Comparison of ENCODE assay signal across 14 cellular contexts in genomic region chr14:74475678-74476077, GRCh38. TPM values are rescaled to one million over a fixed set of nuclear protein-coding genes. Genes with fewer than 3 reads are reported as not detected.
DNase-seq lines count a peak whose midpoint lies in the region; ATAC-seq, FAIRE-seq and TF ChIP-seq lines count a peak whose summit lies in the region.
"Had no signal": no experiment of that assay in that cellular context is flagged by ENCODE, and none has a peak within 500 bp of the region (broad histone marks: within the 10 kb centered on the region; RNA-seq: fewer than 3 reads in every experiment).

No MANE protein-coding gene starts in this region.

- TF ChIP-seq CTCF in endothelial cell of umbilical vein (IDR thresholded peaks at IDR 0.05; ENCODE audit: extremely low read depth in 1 of 2, insufficient read depth in 1 of 2, low read depth in 1 of 2, low read length in 2 of 2) (no peak), neural cell (IDR thresholded peaks at IDR 0.05; ENCODE audit: poor library complexity, severe bottlenecking) (no peak)
- no peak for TF ChIP-seq CTCF in CD8-positive, alpha-beta T cell (IDR thresholded peaks at IDR 0.05)

- H3K79me2 ChIP-seq in endothelial cell of umbilical vein (ENCODE audit: control insufficient read depth, insufficient read depth, low read length) (no peaks in the 10 kb centered on the region), neural cell (replicated peaks; ENCODE audit: insufficient read depth, low read length) (no peaks in the 10 kb centered on the region)

- H3K27ac ChIP-seq in endothelial cell of umbilical vein (ENCODE audit: insufficient read depth, low read depth, low read length) = no peak overlapping the region
- H3K27ac ChIP-seq in neural cell (ENCODE audit: low read length) = peak overlapping the region; percentile 54
- H3K27ac ChIP-seq in CD8-positive, alpha-beta T cell (ENCODE audit: low read depth, low read length) = no peak overlapping the region

- POLR2A ChIA-PET in endothelial cell of umbilical vein (lab: Charles Lee) = no interaction called here
- POLR2A ChIA-PET in CD8-positive, alpha-beta T cell (lab: Charles Lee) = no interaction called here

- CTCF ChIA-PET in endothelial cell of umbilical vein (lab: Charles Lee) = interaction anchor here (0.9 kb wide), 1 partner anchor 18 kb away, joined by 5 read pairs; no protein-coding TSS in a partner anchor
- CTCF ChIA-PET in CD8-positive, alpha-beta T cell (lab: Charles Lee) = no interaction called here

- ATAC-seq in CD8-positive, alpha-beta T cell = no peak
- ATAC-seq: activated CD8-positive, alpha-beta T cell treated with anti-CD3 and anti-CD28 coated beads, Interleukin-2, amount 10 ng/mL, durations not matched to agents 7 days and 5 days had no signal

- no peaks in the 10 kb centered on the region for H3K9me3 Mint-ChIP-seq in CD8-positive, alpha-beta T cell

- H3K36me3 ChIP-seq in endothelial cell of umbilical vein (ENCODE audit: control insufficient read depth in 2 of 2, extremely low read depth in 1 of 2, insufficient read depth in 2 of 2, low read length in 2 of 2) = peaks cover 11 to 14% of the 10 kb centered on the region in 2 experiments
- H3K36me3 ChIP-seq in neural cell (ENCODE audit: insufficient read depth, low read length) = no peaks in the 10 kb centered on the region
- H3K36me3 ChIP-seq in CD8-positive, alpha-beta T cell (ENCODE audit: insufficient read depth, low read length) = peaks cover 8% of the 10 kb centered on the region

- FAIRE-seq in RCC 7860 (lab: Jason Lieb, UNC) (peak; percentile 52), endothelial cell of umbilical vein (lab: Jason Lieb, UNC) (peak; percentile 66)

- no peaks in the 10 kb centered on the region for H3K27me3 Mint-ChIP-seq in CD8-positive, alpha-beta T cell (ENCODE audit: low read depth)

- H3K4me1 ChIP-seq in endothelial cell of umbilical vein (ENCODE audit: control insufficient read depth, extremely low read depth, insufficient read depth, low read length) = peaks cover 5% of the 10 kb centered on the region
- no peaks in the 10 kb centered on the region for H3K4me1 ChIP-seq in CD8-positive, alpha-beta T cell (ENCODE audit: insufficient read depth, low read length)

- intact Hi-C loops in endothelial cell of umbilical vein (cut with micrococcal nuclease) = no loop called here
- intact Hi-C loops in CD8-positive, alpha-beta T cell (cut with DNase I, micrococcal nuclease) = no loop called here

- TF ChIP-seq EP300 in neural cell (conservative IDR thresholded peaks at IDR 0.05; ENCODE audit: poor library complexity, severe bottlenecking) = no peak

- H2AFZ ChIP-seq in endothelial cell of umbilical vein (ENCODE audit: low read depth, low read length) = no peak overlapping the region
- no peak overlapping the region for H2AFZ ChIP-seq in neural cell (ENCODE audit: low read depth, low read length)

- no peak for TF ChIP-seq POLR2A in endothelial cell of umbilical vein (IDR thresholded peaks at IDR 0.05; ENCODE audit: low read depth, low read length)

- H3K4me2 ChIP-seq in endothelial cell of umbilical vein (ENCODE audit: insufficient read depth, low read length) (no peak overlapping the region), neural cell (ENCODE audit: low read length) (no peak overlapping the region)

- H3K4me1 Mint-ChIP-seq in CD8-positive, alpha-beta T cell (ENCODE audit: low read depth) = no peaks in the 10 kb centered on the region

- no peaks in the 10 kb centered on the region for H3F3A ChIP-seq in neural cell (ENCODE audit: insufficient read depth, low read length, poor library complexity, severe bottlenecking)

- DNase-seq in ELR (ENCODE audit: low read depth) (peak; percentile 88), RCC 7860 (ENCODE audit: low spot score) (peak; percentile 53), endothelial cell of umbilical vein (ENCODE audit: low read depth, low spot score) (no peak), SKM-1 (lab: John Stamatoyannopoulos, UW; ENCODE audit: unreplicated experiment) (no peak), Kasumi-1 (lab: John Stamatoyannopoulos, UW) (no peak), COLO829 (ENCODE audit: low spot score) (no peak)
- no peak for DNase-seq in CD8-positive, alpha-beta T cell
- DNase-seq: activated CD8-positive, alpha-beta T cell treated with anti-CD3 and anti-CD28 coated beads, Interleukin-2, amount 10 ng/mL, durations not matched to agents 7 days and 5 days; NCI-H1105 treated with DMSO at 0.1 percent for 48 hours; NCI-H510A; Right ventricle myocardium superior had no signal

- H3K9ac ChIP-seq in endothelial cell of umbilical vein (replicated peaks; ENCODE audit: extremely low read depth, insufficient read depth, low read length) (no peak overlapping the region), neural cell (ENCODE audit: low read length) (no peak overlapping the region)

- H3K9me1 ChIP-seq in endothelial cell of umbilical vein (replicated peaks; ENCODE audit: control insufficient read depth, extremely low read depth, insufficient read depth, low read length) = no peaks in the 10 kb centered on the region

- no TSS peak for BruUV-seq in endothelial cell of umbilical vein (replicated peaks; lab: Mats Ljungman, UMichigan)

- no peak overlapping the region for H3K27ac Mint-ChIP-seq in CD8-positive, alpha-beta T cell
- H3K27ac Mint-ChIP-seq: activated CD8-positive, alpha-beta T cell treated with anti-CD3 and anti-CD28 coated beads, Interleukin-2, amount 10 ng/mL, durations not matched to agents 7 days and 5 days had no signal

- H3K9me2 ChIP-seq in neural cell (ENCODE audit: insufficient read depth, low read length) = no peaks in the 10 kb centered on the region

- peaks cover 37% of the 10 kb centered on the region for H3K36me3 Mint-ChIP-seq in CD8-positive, alpha-beta T cell

- H3K4me3 ChIP-seq in endothelial cell of umbilical vein (replicated peaks in 1 of 3; ENCODE audit: insufficient read depth in 1 of 3, low read depth in 1 of 3, low read length in 3 of 3) = no peak overlapping the region
- H3K4me3 ChIP-seq in neural cell (ENCODE audit: low read length) = no peak overlapping the region
- no peak overlapping the region for H3K4me3 ChIP-seq in CD8-positive, alpha-beta T cell (ENCODE audit: low read depth, low read length)
- H3K4me3 ChIP-seq: coronary artery had no signal

- no peak overlapping the region for H3K4me3 Mint-ChIP-seq in CD8-positive, alpha-beta T cell
- H3K4me3 Mint-ChIP-seq: activated CD8-positive, alpha-beta T cell treated with anti-CD3 and anti-CD28 coated beads, Interleukin-2, amount 10 ng/mL, durations not matched to agents 7 days and 5 days had no signal

- H3K9me3 ChIP-seq in endothelial cell of umbilical vein (replicated peaks; ENCODE audit: control insufficient read depth, insufficient read depth, low read length) (no peaks in the 10 kb centered on the region), neural cell (ENCODE audit: low read length) (no peaks in the 10 kb centered on the region)
- H3K9me3 ChIP-seq in CD8-positive, alpha-beta T cell (ENCODE audit: low read length) = no peaks in the 10 kb centered on the region

- H4K20me1 ChIP-seq in endothelial cell of umbilical vein (replicated peaks; ENCODE audit: control insufficient read depth, extremely low read depth, insufficient read depth, low read length) (no peaks in the 10 kb centered on the region), neural cell (ENCODE audit: insufficient read depth) (no peaks in the 10 kb centered on the region)

- H3K27me3 ChIP-seq in endothelial cell of umbilical vein (ENCODE audit: control insufficient read depth in 2 of 2, insufficient read depth in 2 of 2, low read length in 2 of 2) (no peaks in the 10 kb centered on the region), neural cell (ENCODE audit: insufficient read depth, low read depth, low read length) (no peaks in the 10 kb centered on the region)
- no peaks in the 10 kb centered on the region for H3K27me3 ChIP-seq in CD8-positive, alpha-beta T cell (ENCODE audit: insufficient read depth, low read length)

- no peak for TF ChIP-seq RAD21 in neural cell (conservative IDR thresholded peaks at IDR 0.05)

- dilution Hi-C loops in endothelial cell of umbilical vein (cut with MboI; ENCODE audit: extremely low pct_ligation_motif_present, low sequenced_read_pairs) = no loop called here

RNA-seq across cellular contexts. Expression of gene NPC2, which starts 17.4 kb away (rescaled TPM):
- 203 and 238 TPM in 2 replicates for total RNA-seq in endothelial cell of umbilical vein
- polyA plus RNA-seq in endothelial cell of umbilical vein = 405 and 406 TPM in 2 replicates
- polyA plus RNA-seq in endothelial cell of umbilical vein (2011; cell fraction: cytosol; rRNA removed) = 757 and 765 TPM in 2 replicates
- 162 and 233 TPM in 2 replicates for polyA plus RNA-seq in endothelial cell of umbilical vein (2011; cell fraction: nucleus; rRNA removed)
- 431 and 445 TPM in 2 replicates for polyA plus RNA-seq in endothelial cell of umbilical vein (2012)
- polyA minus RNA-seq in endothelial cell of umbilical vein = 228 and 317 TPM in 2 replicates
- polyA minus RNA-seq in endothelial cell of umbilical vein (2011; cell fraction: cytosol; rRNA and poly(A)+ RNA removed) = 31.7 TPM
- polyA minus RNA-seq in endothelial cell of umbilical vein (2011; cell fraction: nucleus; rRNA and poly(A)+ RNA removed) = 43.1 and 61.9 TPM in 2 replicates
- polyA plus RNA-seq in neural cell = 46.8 and 68.8 TPM in 2 replicates
- polyA minus RNA-seq in neural cell = 7.8 and 12.9 TPM in 2 replicates
- total RNA-seq in CD8-positive, alpha-beta T cell = 10 to 100 TPM; 24.6 to 25.4 TPM

RNA-seq across cellular contexts. Expression of gene ISCA2, which starts 17.9 kb away (rescaled TPM):
- 21.7 and 22.6 TPM in 2 replicates for total RNA-seq in endothelial cell of umbilical vein
- polyA plus RNA-seq in endothelial cell of umbilical vein (25.7 and 29.6 TPM in 2 replicates), neural cell (45.1 and 73.4 TPM in 2 replicates)
- polyA plus RNA-seq in endothelial cell of umbilical vein (2011; cell fraction: cytosol; rRNA removed) = 29.9 and 30.6 TPM in 2 replicates
- 11.3 and 13.2 TPM in 2 replicates for polyA plus RNA-seq in endothelial cell of umbilical vein (2011; cell fraction: nucleus; rRNA removed)
- 13.3 and 17.7 TPM in 2 replicates for polyA plus RNA-seq in endothelial cell of umbilical vein (2012)
- polyA minus RNA-seq in endothelial cell of umbilical vein (5.1 and 5.4 TPM in 2 replicates), neural cell (28.5 and 36.3 TPM in 2 replicates)
- 3.7 TPM for polyA minus RNA-seq in endothelial cell of umbilical vein (2011; cell fraction: cytosol; rRNA and poly(A)+ RNA removed)
- polyA minus RNA-seq in endothelial cell of umbilical vein (2011; cell fraction: nucleus; rRNA and poly(A)+ RNA removed) = 2.6 and 4.0 TPM in 2 replicates
- total RNA-seq in CD8-positive, alpha-beta T cell = 10 to 100 TPM; 18.6 to 24.0 TPM

RNA-seq across cellular contexts. Expression of gene SYNDIG1L, which starts 49.7 kb away (rescaled TPM):
- not detected in 2 replicates for total RNA-seq in endothelial cell of umbilical vein
- polyA plus RNA-seq in endothelial cell of umbilical vein (not detected in 2 replicates), neural cell (2.0 and 2.1 TPM in 2 replicates)
- 0.04 TPM in 1 of 2 replicates, not detected in the other for polyA plus RNA-seq in endothelial cell of umbilical vein (2011; cell fraction: cytosol; rRNA removed)
- 0.07 TPM in 1 of 2 replicates, not detected in the other for polyA plus RNA-seq in endothelial cell of umbilical vein (2011; cell fraction: nucleus; rRNA removed)
- polyA plus RNA-seq in endothelial cell of umbilical vein (2012) = not detected in 2 replicates
- polyA minus RNA-seq in endothelial cell of umbilical vein (not detected in 2 replicates), neural cell (2.7 and 2.8 TPM in 2 replicates)
- polyA minus RNA-seq in endothelial cell of umbilical vein (2011; cell fraction: cytosol; rRNA and poly(A)+ RNA removed) = not detected
- not detected in 2 replicates for polyA minus RNA-seq in endothelial cell of umbilical vein (2011; cell fraction: nucleus; rRNA and poly(A)+ RNA removed)
- not detected for total RNA-seq in CD8-positive, alpha-beta T cell
- total RNA-seq: activated CD8-positive, alpha-beta T cell treated with anti-CD3 and anti-CD28 coated beads, Interleukin-2, amount 10 ng/mL, durations not matched to agents 7 days and 5 days; Right ventricle myocardium superior had no signal
- polyA plus RNA-seq: liver had no signal

Comparison
In these comparisons a context has a peak if more than half of its experiments do, and no peak if none do; other contexts are left out.
1. DNase-seq: peak in ELR (single experiment) and RCC 7860 (single experiment); none in endothelial cell of umbilical vein (single experiment), SKM-1 (single experiment), CD8-positive, alpha-beta T cell (0 of 7), Kasumi-1 (0 of 2) and COLO829 (single experiment).